In genomic region chr11:67407700-67408163, GRCh38 we compare ENCODE assay signal across 2 cellular contexts.
TF ChIP-seq lines count a peak whose summit lies in the region.

No MANE protein-coding gene starts in this region.

TF ChIP-seq in GM12878, 131 proteins besides CTCF, POLR2A, EP300 and RAD21:
- TF ChIP-seq CHD4 (IDR thresholded peaks at IDR 0.05) (no peak), ZBED1 (IDR thresholded peaks at IDR 0.05; ENCODE audit: borderline replicate concordance) (no peak), SREBF2 (IDR thresholded peaks at IDR 0.05; ENCODE audit: low read length) (no peak), SIX5 (IDR thresholded peaks at IDR 0.05; ENCODE audit: low read depth, low read length, severe bottlenecking) (no peak), EED (IDR thresholded peaks at IDR 0.05; ENCODE audit: low read depth) (no peak)

TF ChIP-seq in HEK293T, 16 proteins besides CTCF, POLR2A, EP300 and RAD21:
- TF ChIP-seq L3MBTL2 (conservative IDR thresholded peaks at IDR 0.05): no peak
- no peak for TF ChIP-seq BHLHE40 (IDR thresholded peaks at IDR 0.05; ENCODE audit: borderline replicate concordance)
- no peak for TF ChIP-seq FOXA1 (IDR thresholded peaks at IDR 0.05)
TF ChIP-seq in HEK293T: peak in this region for 0.
